ENCODE assay signal across 13 cellular contexts in the genomic region with DNA sequence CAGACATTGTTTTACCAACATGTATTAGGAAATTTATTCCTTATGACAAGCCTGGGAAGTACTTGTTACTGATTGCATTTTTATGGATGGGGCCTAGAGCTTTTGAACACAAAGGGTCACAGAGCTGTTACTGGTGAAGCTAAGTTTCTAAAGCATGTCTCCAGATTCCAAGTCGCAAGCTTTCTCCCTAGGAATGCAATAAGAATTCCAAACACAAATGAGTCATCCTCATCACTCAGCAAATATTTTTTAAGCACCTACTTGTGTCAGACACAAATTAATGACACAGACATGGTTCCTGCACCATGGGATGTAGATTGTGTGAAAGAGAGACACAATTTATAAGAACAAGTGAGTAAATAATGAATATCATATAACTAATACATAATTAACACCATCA. TPM values are rescaled to one million over a fixed set of nuclear protein-coding genes. Genes with fewer than 3 reads are reported as not detected.
DNase-seq lines count a peak whose midpoint lies in the region; ATAC-seq and TF ChIP-seq lines count a peak whose summit lies in the region.
"Had no signal": no experiment of that assay in that cellular context is flagged by ENCODE, and none has a peak within 500 bp of the region (broad histone marks: within the 10 kb centered on the region; RNA-seq: fewer than 3 reads in every experiment).

No MANE protein-coding gene starts in this region.

- intact Hi-C loops in A673 (cut with micrococcal nuclease; ENCODE audit: unreplicated experiment) (loop anchor here (1.0 to 5.0 kb wide), 2 partner anchors 77 to 117 kb away; no protein-coding TSS in a partner anchor), MCF 10A (cut with micrococcal nuclease) (no loop called here)

- H3K4me1 ChIP-seq in A673 (ENCODE audit: insufficient read depth, low read length, poor library complexity, severe bottlenecking) (peaks cover 27% of the 10 kb centered on the region), tibial nerve (peaks cover 0 to 6% (median 0%) of the 10 kb centered on the region in 4 donors)

- H3K27me3 Mint-ChIP-seq in MCF 10A (ENCODE audit: insufficient read depth, unreplicated experiment) = no peaks in the 10 kb centered on the region

- CTCF ChIA-PET in A673 (lab: Charles Lee) = interaction anchor here (0.9 to 1.2 kb wide), 2 partner anchors 38 to 77 kb away, joined by 3 to 5 read pairs; no protein-coding TSS in a partner anchor
- CTCF ChIA-PET in MCF 10A (lab: Yijun Ruan, JAX) = interaction anchor here (0.6 to 1.8 kb wide), 8 partner anchors 10 to 115 kb away, joined by 3 to 13 read pairs (median 4); partner anchors contain the start of gene SH3RF2

- H3K36me3 Mint-ChIP-seq in MCF 10A (ENCODE audit: insufficient read depth, unreplicated experiment) = no peaks in the 10 kb centered on the region
- H3K36me3 Mint-ChIP-seq: activated naive CD8-positive, alpha-beta T cell treated with anti-CD3 and anti-CD28 coated beads for 36 hours had no signal

- POLR2A ChIA-PET in A673 (lab: Charles Lee; ENCODE audit: low non-redundant PET) = interaction anchor here (0.7 to 1.7 kb wide), 2 partner anchors 77 to 975 kb away, joined by 3 to 7 read pairs; no protein-coding TSS in a partner anchor
- POLR2A ChIA-PET in MCF 10A (lab: Yijun Ruan, JAX) = interaction anchor here (0.6 to 3.6 kb wide), 19 partner anchors 8 to 118 kb away, joined by 3 to 268 read pairs (median 4); partner anchors contain the start of genes PRELID2 and SH3RF2

- H3K4me1 Mint-ChIP-seq in MCF 10A (ENCODE audit: insufficient read depth, unreplicated experiment) = peaks cover 37% of the 10 kb centered on the region
- H3K4me1 Mint-ChIP-seq: activated naive CD8-positive, alpha-beta T cell treated with anti-CD3 and anti-CD28 coated beads for 36 hours had no signal

- no peaks in the 10 kb centered on the region for H3K9me3 Mint-ChIP-seq in MCF 10A (ENCODE audit: unreplicated experiment)
- H3K9me3 Mint-ChIP-seq: activated naive CD8-positive, alpha-beta T cell treated with anti-CD3 and anti-CD28 coated beads for 36 hours had no signal

- no peak for TF ChIP-seq EP300 in tibial nerve (IDR thresholded peaks at IDR 0.05)

- BruUV-seq in A673 (replicated peaks; lab: Mats Ljungman, UMichigan) = no TSS peak
- BruUV-seq in MCF 10A (replicated peaks; lab: Mats Ljungman, UMichigan) = no TSS peak

- H3K27me3 ChIP-seq in A673 (replicated peaks; ENCODE audit: insufficient read depth, low read depth, low read length, poor library complexity) (no peaks in the 10 kb centered on the region), tibial nerve (no peaks in the 10 kb centered on the region)
- H3K27me3 ChIP-seq: BLaER1 treated with 17β-estradiol and CSF1 and Interleukin-3, amounts not matched to agents 10 nM and 100 nM had no signal

- H3K4me3 ChIP-seq in A673 (ENCODE audit: low read depth, low read length, poor library complexity, severe bottlenecking) = no peak overlapping the region
- H3K4me3 ChIP-seq in tibial nerve = no peak overlapping the region
- H3K4me3 ChIP-seq: BLaER1 treated with 17β-estradiol and CSF1 and Interleukin-3, amounts not matched to agents 10 nM and 100 nM; thoracic aorta had no signal

- H3K27ac ChIP-seq in A673 (ENCODE audit: low read depth, low read length, poor library complexity, severe bottlenecking) = peak overlapping the region; percentile 85
- H3K27ac ChIP-seq in tibial nerve = peak overlapping the region in 1 of 4 donors; percentile 3
- H3K27ac ChIP-seq: BLaER1 treated with 17β-estradiol and CSF1 and Interleukin-3, amounts not matched to agents 10 nM and 100 nM had no signal

- no peak overlapping the region for H3K4me3 Mint-ChIP-seq in MCF 10A (ENCODE audit: unreplicated experiment)
- H3K4me3 Mint-ChIP-seq: activated naive CD8-positive, alpha-beta T cell treated with anti-CD3 and anti-CD28 coated beads for 36 hours had no signal

- DNase-seq in A673 (ENCODE audit: low spot score) (peak; percentile 88), HT1080 (ENCODE audit: low read depth) (peak; percentile 92), MCF 10A (ENCODE audit: unreplicated experiment) (peak; percentile 80), kidney glomerular epithelial cell (lab: John Stamatoyannopoulos, UW) (peak; percentile 95), tibial nerve (ENCODE audit: low spot score in 2 of 2) (no peak), anterior cingulate cortex (lab: John Stamatoyannopoulos, UW) (no peak)
- DNase-seq in effector CD8-positive, alpha-beta T cell (lab: John Stamatoyannopoulos, UW) = no peak
- DNase-seq: activated CD4-positive, CD25-positive, alpha-beta regulatory T cell; activated naive CD8-positive, alpha-beta T cell treated with anti-CD3 and anti-CD28 coated beads for 36 hours; right cardiac atrium had no signal

- no peak for ATAC-seq in HG02885 (IDR thresholded peaks at IDR 0.05; ENCODE audit: poor library complexity, unreplicated experiment)

- H3K36me3 ChIP-seq in A673 (ENCODE audit: insufficient read depth, low read length, poor library complexity, severe bottlenecking) (no peaks in the 10 kb centered on the region), tibial nerve (no peaks in the 10 kb centered on the region)
- H3K36me3 ChIP-seq: BLaER1 treated with 17β-estradiol and CSF1 and Interleukin-3, amounts not matched to agents 10 nM and 100 nM; thoracic aorta had no signal

- 13 to 19% methylated on average over 1 of the region's 1 CpG for WGBS in tibial nerve, 2 donors

- peak overlapping the region; percentile 84 for H3K27ac Mint-ChIP-seq in MCF 10A (ENCODE audit: low read depth, unreplicated experiment)
- H3K27ac Mint-ChIP-seq: activated naive CD8-positive, alpha-beta T cell treated with anti-CD3 and anti-CD28 coated beads for 36 hours had no signal

- TF ChIP-seq CTCF in A673 (conservative IDR thresholded peaks at IDR 0.05; ENCODE audit: low read depth, low read length) = no peak
- TF ChIP-seq CTCF in MCF 10A (IDR thresholded peaks at IDR 0.05; ENCODE audit: unreplicated experiment) = no peak
- TF ChIP-seq CTCF in tibial nerve (IDR thresholded peaks at IDR 0.05) = no peak

- H3K9me3 ChIP-seq in A673 (ENCODE audit: low read depth, low read length, poor library complexity, severe bottlenecking) (peaks cover 4% of the 10 kb centered on the region), tibial nerve (no peaks in the 10 kb centered on the region)
- H3K9me3 ChIP-seq: BLaER1 treated with 17β-estradiol and CSF1 and Interleukin-3, amounts not matched to agents 10 nM and 100 nM; thoracic aorta had no signal

- no peak for TF ChIP-seq POLR2A in tibial nerve (IDR thresholded peaks at IDR 0.05)

RNA-seq across cellular contexts. Expression of gene SH3RF2, which starts 11.0 kb away (rescaled TPM):
- total RNA-seq in A673 (2021) (21.1 and 22.9 TPM in 2 replicates), MCF 10A (2022) (14.9 and 29.6 TPM in 2 replicates), tibial nerve (1 to 10 TPM; 1.0 to 5.1 (median 2.0) TPM)
- total RNA-seq in HT1080 (2014; rRNA removed; shearing (Covaris generic)) = 16.0 and 18.9 TPM in 2 replicates
- 9.4 and 10.1 TPM in 2 replicates for polyA plus RNA-seq in HT1080 (2015; cell fraction: cytosol; rRNA removed)
- polyA plus RNA-seq in HT1080 (2015; cell fraction: nucleus; rRNA removed) = 25.6 and 35.8 TPM in 2 replicates
- total RNA-seq: activated naive CD8-positive, alpha-beta T cell treated with anti-CD3 and anti-CD28 coated beads for 36 hours had no signal

RNA-seq across cellular contexts. Expression of gene GRXCR2, which starts 52.5 kb away (rescaled TPM):
- total RNA-seq in A673 (2021) = not detected in 2 replicates
- total RNA-seq in HT1080 (2014; rRNA removed; shearing (Covaris generic)) = not detected in 2 replicates
- not detected in 2 replicates for polyA plus RNA-seq in HT1080 (2015; cell fraction: cytosol; rRNA removed)
- not detected in 2 replicates for polyA plus RNA-seq in HT1080 (2015; cell fraction: nucleus; rRNA removed)
- total RNA-seq in MCF 10A (2022) = not detected in 2 replicates
- total RNA-seq in tibial nerve = not detected
- total RNA-seq: activated naive CD8-positive, alpha-beta T cell treated with anti-CD3 and anti-CD28 coated beads for 36 hours; thoracic aorta had no signal

Comparison
In these comparisons a context has a peak if more than half of its experiments do, and no peak if none do; other contexts are left out.
1. DNase-seq: peak in A673 (single experiment), HT1080 (single experiment), MCF 10A (single experiment) and kidney glomerular epithelial cell (single experiment); none in effector CD8-positive, alpha-beta T cell (single experiment), tibial nerve (0 of 2) and anterior cingulate cortex (0 of 58).